13 cellular contexts compared by ENCODE assay signal in the genomic region with DNA sequence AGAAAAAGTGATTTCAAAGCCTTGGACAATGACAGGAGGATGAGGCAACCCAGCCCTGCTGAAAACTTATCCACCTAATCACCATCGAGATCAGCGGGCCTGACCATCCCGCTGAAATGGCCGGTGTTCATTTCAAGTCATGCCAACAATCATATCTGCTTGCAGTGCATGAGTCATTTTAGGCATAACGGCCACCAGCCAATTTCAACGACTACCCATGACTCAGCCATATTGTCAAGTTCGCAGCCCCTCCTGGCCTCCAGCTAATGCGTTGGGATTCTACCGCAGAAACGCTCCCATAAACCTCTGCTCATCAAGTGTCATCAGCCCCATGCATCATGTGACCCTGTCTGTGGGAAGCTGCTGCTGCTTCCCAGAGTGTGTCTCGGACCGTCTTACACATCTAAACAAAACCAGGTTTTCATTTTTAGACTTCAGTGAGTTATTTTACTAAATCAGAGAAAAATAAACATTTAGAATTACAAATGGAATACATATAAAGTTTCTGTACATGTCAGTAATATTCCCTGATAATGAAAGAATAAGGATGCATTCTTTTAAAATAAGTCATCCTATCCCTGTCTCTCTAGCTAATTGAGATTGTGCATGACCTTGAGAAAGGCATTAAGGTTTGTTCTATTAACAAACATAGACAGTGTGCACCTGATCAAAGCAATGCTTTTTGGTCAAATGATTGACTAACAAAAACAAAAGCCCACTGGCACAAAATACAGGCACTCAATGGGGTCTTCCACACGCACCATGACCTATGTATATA.
DNase-seq lines count a peak whose midpoint lies in the region; ATAC-seq and TF ChIP-seq lines count a peak whose summit lies in the region.
"Had no signal": no experiment of that assay in that cellular context is flagged by ENCODE, and none has a peak within 500 bp of the region (broad histone marks: within the 10 kb centered on the region; RNA-seq: fewer than 3 reads in every experiment).

No MANE protein-coding gene starts in this region.

- ATAC-seq in Panc1, result peak; percentile 84
- ATAC-seq in stimulated activated naive CD8-positive, alpha-beta T cell treated with anti-CD3 and anti-CD28 coated beads, Interleukin-15, Interleukin-2, amounts not matched to agents 100 U/mL and 50 U/mL, for 24 hours, result no peak
- ATAC-seq: heart right ventricle had no signal

- H3K4me3 ChIP-seq in Panc1 (ENCODE audit: low read depth in 2 of 2, low read length in 2 of 2) (no peak overlapping the region), choroid plexus epithelial cell (ENCODE audit: low read depth, low read length) (no peak overlapping the region)
- H3K4me3 ChIP-seq: heart right ventricle had no signal

- no peak overlapping the region; the same call in 1 of the 2 replicates for H3K27ac ChIP-seq in Panc1 (ENCODE audit: low read length)
- H3K27ac ChIP-seq: heart right ventricle, KMS-11 had no signal

- CTCF ChIA-PET in Panc1 (lab: Charles Lee), result no interaction called here

- no peaks in the 10 kb centered on the region for H3K36me3 ChIP-seq in Panc1 (ENCODE audit: control insufficient read depth, insufficient read depth, low read length)
- H3K36me3 ChIP-seq: heart right ventricle had no signal

- in situ Hi-C loops in Panc1 (cut with HindIII; ENCODE audit: low pct_unique_long_range_greater_than_20kb, low sequenced_read_pairs), result no loop called here

- POLR2A ChIA-PET in Panc1 (lab: Charles Lee), result no interaction called here

- H3K27me3 ChIP-seq in Panc1 (ENCODE audit: control insufficient read depth, insufficient read depth, low read length), result no peaks in the 10 kb centered on the region
- H3K27me3 ChIP-seq: heart right ventricle had no signal

- H3K4me1 ChIP-seq in Panc1 (ENCODE audit: control insufficient read depth, insufficient read depth, low read length), result peaks cover 4% of the 10 kb centered on the region; the same call in 1 of the 2 replicates
- H3K4me1 ChIP-seq: heart right ventricle had no signal

- peaks cover 2% of the 10 kb centered on the region; the same call in 1 of the 2 replicates for H3K9me3 ChIP-seq in Panc1 (ENCODE audit: control insufficient read depth, insufficient read depth, low read depth, low read length)
- H3K9me3 ChIP-seq: heart right ventricle had no signal

- BruUV-seq in Panc1 (replicated peaks; lab: Mats Ljungman, UMichigan), result no TSS peak

- peak; percentile 97 for DNase-seq in GM04504 (ENCODE audit: low read depth)
- no peak for DNase-seq in Panc1 (ENCODE audit: low read depth, low spot score)
- peak; percentile 97 for DNase-seq in choroid plexus epithelial cell (ENCODE audit: low read depth)
- DNase-seq in renal cortical epithelial cell (ENCODE audit: low read depth), result peak; percentile 22
- no peak for DNase-seq in NCI-H1048 (lab: John Stamatoyannopoulos, UW)
- DNase-seq in NAMALWA (ENCODE audit: low spot score), result no peak
- DNase-seq in stimulated activated naive CD8-positive, alpha-beta T cell treated with anti-CD3 and anti-CD28 coated beads, Interleukin-15, Interleukin-2, amounts not matched to agents 100 U/mL and 50 U/mL, for 24 hours, result no peak
- DNase-seq in activated effector memory CD4-positive, alpha-beta T cell treated with Interleukin-2 at 50 U/mL for 16 hours, result no peak
- DNase-seq: activated CD4-positive, alpha-beta T cell treated with anti-CD3 and anti-CD28 coated beads, Interleukin-2, amount 10 ng/mL, durations not matched to agents 24 days and 14 days; activated gamma-delta T cell; cortex of kidney; heart right ventricle had no signal

- intact Hi-C loops in Panc1 (cut with micrococcal nuclease; ENCODE audit: unreplicated experiment), result no loop called here

- TF ChIP-seq CTCF in Panc1 (IDR thresholded peaks at IDR 0.05) (no peak), choroid plexus epithelial cell (conservative IDR thresholded peaks at IDR 0.05; ENCODE audit: low read depth, low read length) (no peak)

Comparison
In these comparisons a context has a peak if more than half of its experiments do, and no peak if none do; other contexts are left out.
1. DNase-seq: peak in GM04504 (single experiment), choroid plexus epithelial cell (single experiment) and renal cortical epithelial cell (single experiment); none in Panc1 (single experiment), NCI-H1048 (single experiment), NAMALWA (single experiment), stimulated activated naive CD8-positive, alpha-beta T cell treated with anti-CD3 and anti-CD28 coated beads, Interleukin-15, Interleukin-2, amounts not matched to agents 100 U/mL and 50 U/mL, for 24 hours (single experiment) and activated effector memory CD4-positive, alpha-beta T cell treated with Interleukin-2 at 50 U/mL for 16 hours (single experiment).